ENCODE assay signal across 13 cellular contexts in the genomic region with DNA sequence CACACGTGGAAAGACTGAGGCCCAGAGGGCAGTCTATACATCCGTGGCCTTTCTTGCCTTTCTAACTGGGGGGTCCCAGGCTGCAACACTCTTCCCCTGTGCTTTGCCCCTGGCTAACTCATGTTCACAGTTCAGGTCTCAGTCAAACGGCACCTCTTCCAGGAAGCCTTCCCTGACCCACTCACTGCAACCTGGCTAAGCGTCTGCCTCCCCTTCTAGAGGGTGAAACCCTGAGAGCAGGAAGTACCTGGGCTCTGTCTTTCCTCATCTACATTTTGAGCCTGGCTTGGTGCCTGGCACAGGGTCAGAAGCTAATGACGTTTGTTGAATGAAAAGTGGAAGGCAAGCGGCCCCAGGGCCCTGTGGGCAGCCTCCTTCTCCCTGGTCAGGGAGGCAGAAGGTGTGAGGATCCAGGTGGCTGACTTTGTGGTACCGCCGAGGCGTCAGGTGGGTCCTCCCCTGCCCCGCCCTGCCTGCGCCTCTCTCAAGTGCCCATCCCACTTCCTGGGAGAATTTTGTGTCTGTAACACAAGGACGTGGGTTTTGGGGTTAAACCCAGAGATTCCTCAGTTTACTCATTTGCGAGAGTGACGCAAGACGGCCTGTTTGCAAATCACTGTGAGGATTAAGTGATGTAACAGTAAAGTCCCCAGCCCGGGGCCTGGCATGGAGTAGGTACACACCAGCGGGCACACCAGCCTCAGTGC. TPM values are rescaled to one million over a fixed set of nuclear protein-coding genes. Genes with fewer than 3 reads are reported as not detected.
DNase-seq lines count a peak whose midpoint lies in the region; ATAC-seq and TF ChIP-seq lines count a peak whose summit lies in the region.
"Had no signal": no experiment of that assay in that cellular context is flagged by ENCODE, and none has a peak within 500 bp of the region (broad histone marks: within the 10 kb centered on the region; RNA-seq: fewer than 3 reads in every experiment).

No MANE protein-coding gene starts in this region.

- H3K9me3 Mint-ChIP-seq in MCF 10A (ENCODE audit: unreplicated experiment) (no peaks in the 10 kb centered on the region), type B pancreatic cell (no peaks in the 10 kb centered on the region)
- no peaks in the 10 kb centered on the region for H3K9me3 Mint-ChIP-seq in activated CD8-positive, alpha-beta T cell treated with anti-CD3 and anti-CD28 coated beads, Interleukin-2, amount 10 ng/mL, durations not matched to agents 7 days and 5 days (ENCODE audit: insufficient read depth)
- H3K9me3 Mint-ChIP-seq: neural crest cell had no signal

- no peak for TF ChIP-seq POLR2A in breast epithelium (IDR thresholded peaks at IDR 0.05)

- DNase-seq in MCF 10A (ENCODE audit: unreplicated experiment): peak; percentile 58
- no peak for DNase-seq in breast epithelium (ENCODE audit: low spot score in 2 of 2)
- no peak for DNase-seq in activated CD8-positive, alpha-beta T cell treated with anti-CD3 and anti-CD28 coated beads, Interleukin-2, amount 10 ng/mL, durations not matched to agents 7 days and 5 days
- peak; percentile 66 for DNase-seq in left lobe of liver (ENCODE audit: low spot score)
- no peak for DNase-seq in type B pancreatic cell (ENCODE audit: extremely low spot score, unreplicated experiment)
- no peak for DNase-seq in SKM-1 treated with dmso at 0.1 percent for 144 hours (lab: John Stamatoyannopoulos, UW; ENCODE audit: unreplicated experiment)
- no peak for DNase-seq in NCI-H146 (lab: John Stamatoyannopoulos, UW)
- DNase-seq: SIG-M5; stimulated activated CD4-positive, alpha-beta T cell treated with anti-CD3 and anti-CD28 coated beads, Interleukin-12 subunit alpha, Interleukin-12 subunit beta, amount 100 ng/mL, for 4 hours had no signal

- no peaks in the 10 kb centered on the region for H3K36me3 ChIP-seq in breast epithelium

- CTCF ChIA-PET in MCF 10A (lab: Yijun Ruan, JAX): interaction anchor here (0.5 to 6.7 kb wide), 26 partner anchors 9 to 516 kb away, joined by 3 to 80 read pairs (median 4); a partner anchor contains a TSS
- CTCF ChIA-PET in activated CD8-positive, alpha-beta T cell treated with anti-CD3 and anti-CD28 coated beads, Interleukin-2, amount 10 ng/mL, durations not matched to agents 7 days and 5 days (lab: Charles Lee): interaction anchor here (0.6 to 4.0 kb wide), 19 partner anchors 8 to 1290 kb away, joined by 3 to 44 read pairs (median 6); a partner anchor contains a TSS

- peaks cover 0 to 13% of the 10 kb centered on the region in 2 donors for H3K4me1 ChIP-seq in breast epithelium

- H3K4me3 ChIP-seq in breast epithelium: no peak overlapping the region

- no peak for ATAC-seq in activated CD8-positive, alpha-beta T cell treated with anti-CD3 and anti-CD28 coated beads, Interleukin-2, amount 10 ng/mL, durations not matched to agents 7 days and 5 days
- ATAC-seq in left lobe of liver (no peak), HG03565 (IDR thresholded peaks at IDR 0.05; ENCODE audit: unreplicated experiment) (no peak)

- TF ChIP-seq CTCF in MCF 10A (IDR thresholded peaks at IDR 0.05; ENCODE audit: unreplicated experiment): no peak
- no peak for TF ChIP-seq CTCF in breast epithelium (IDR thresholded peaks at IDR 0.05)
- no peak for TF ChIP-seq CTCF in type B pancreatic cell (conservative IDR thresholded peaks at IDR 0.05)

- intact Hi-C loops in MCF 10A (cut with micrococcal nuclease) (loop anchor here (5.0 kb wide), 1 partner anchor 171 kb away; a partner anchor contains a TSS), breast epithelium (cut with DNase I; ENCODE audit: low total_unique reads) (loop anchor here (1.0 kb wide), 1 partner anchor 31 kb away; no protein-coding TSS in a partner anchor)

- BruUV-seq in MCF 10A (replicated peaks; lab: Mats Ljungman, UMichigan): no TSS peak

- H3K27ac Mint-ChIP-seq in MCF 10A (ENCODE audit: low read depth, unreplicated experiment) (no peak overlapping the region), type B pancreatic cell (peak overlapping the region; percentile 13)
- no peak overlapping the region for H3K27ac Mint-ChIP-seq in activated CD8-positive, alpha-beta T cell treated with anti-CD3 and anti-CD28 coated beads, Interleukin-2, amount 10 ng/mL, durations not matched to agents 7 days and 5 days

- no peaks in the 10 kb centered on the region for H3K9me3 ChIP-seq in breast epithelium

- H3K36me3 Mint-ChIP-seq in MCF 10A (ENCODE audit: insufficient read depth, unreplicated experiment) (peaks cover 11% of the 10 kb centered on the region), type B pancreatic cell (no peaks in the 10 kb centered on the region)
- no peaks in the 10 kb centered on the region for H3K36me3 Mint-ChIP-seq in activated CD8-positive, alpha-beta T cell treated with anti-CD3 and anti-CD28 coated beads, Interleukin-2, amount 10 ng/mL, durations not matched to agents 7 days and 5 days (ENCODE audit: low read depth)

- POLR2A ChIA-PET in MCF 10A (lab: Yijun Ruan, JAX): interaction anchor here (0.5 kb wide), 1 partner anchor 233 kb away, joined by 3 read pairs; no protein-coding TSS in a partner anchor
- POLR2A ChIA-PET in activated CD8-positive, alpha-beta T cell treated with anti-CD3 and anti-CD28 coated beads, Interleukin-2, amount 10 ng/mL, durations not matched to agents 7 days and 5 days (lab: Charles Lee): interaction anchor here (1.2 kb wide), 1 partner anchor 128 kb away, joined by 4 read pairs; a partner anchor contains a TSS

- no peak overlapping the region for H3K4me3 Mint-ChIP-seq in MCF 10A (ENCODE audit: unreplicated experiment)
- peak overlapping the region; percentile 60 for H3K4me3 Mint-ChIP-seq in activated CD8-positive, alpha-beta T cell treated with anti-CD3 and anti-CD28 coated beads, Interleukin-2, amount 10 ng/mL, durations not matched to agents 7 days and 5 days
- H3K4me3 Mint-ChIP-seq in type B pancreatic cell: peak overlapping the region; percentile 73

- no peaks in the 10 kb centered on the region for H3K27me3 ChIP-seq in breast epithelium

- no peak overlapping the region for H3K27ac ChIP-seq in breast epithelium

- H3K4me1 Mint-ChIP-seq in MCF 10A (ENCODE audit: insufficient read depth, unreplicated experiment): peaks cover 21% of the 10 kb centered on the region
- H3K4me1 Mint-ChIP-seq in activated CD8-positive, alpha-beta T cell treated with anti-CD3 and anti-CD28 coated beads, Interleukin-2, amount 10 ng/mL, durations not matched to agents 7 days and 5 days (ENCODE audit: low read depth): peaks cover 20% of the 10 kb centered on the region
- peaks cover 18% of the 10 kb centered on the region for H3K4me1 Mint-ChIP-seq in type B pancreatic cell (ENCODE audit: unreplicated experiment)

- no peaks in the 10 kb centered on the region for H3K27me3 Mint-ChIP-seq in MCF 10A (ENCODE audit: insufficient read depth, unreplicated experiment)
- peaks cover 2% of the 10 kb centered on the region for H3K27me3 Mint-ChIP-seq in activated CD8-positive, alpha-beta T cell treated with anti-CD3 and anti-CD28 coated beads, Interleukin-2, amount 10 ng/mL, durations not matched to agents 7 days and 5 days (ENCODE audit: low read depth)
- no peaks in the 10 kb centered on the region for H3K27me3 Mint-ChIP-seq in type B pancreatic cell

RNA-seq across cellular contexts. Expression of a gene that starts 32.1 kb away (rescaled TPM):
- total RNA-seq in MCF 10A (2022): not detected in 2 replicates
- total RNA-seq in breast epithelium: 1 to 10 TPM in 2 of 3 donors, under 1 TPM in 1; 0.44 to 9.2 (median 5.6) TPM
- total RNA-seq in activated CD8-positive, alpha-beta T cell treated with anti-CD3 and anti-CD28 coated beads, Interleukin-2, amount 10 ng/mL, durations not matched to agents 7 days and 5 days: not detected
- total RNA-seq in left lobe of liver: 33.0 TPM
- total RNA-seq in type B pancreatic cell (ENCODE audit: low replicate concordance): not detected in 2 replicates
- total RNA-seq: H7, NCI-H460, neural crest cell had no signal

RNA-seq across cellular contexts. Expression of a gene that starts 58.9 kb away (rescaled TPM):
- total RNA-seq in MCF 10A (2022) (3.4 and 3.9 TPM in 2 replicates), breast epithelium (10 to 100 TPM; 10.2 to 22.2 (median 13.4) TPM), left lobe of liver (56.2 TPM), type B pancreatic cell (ENCODE audit: low replicate concordance) (15.7 and 25.4 TPM in 2 replicates)
- 1 to 10 TPM; 4.0 to 4.4 TPM for total RNA-seq in activated CD8-positive, alpha-beta T cell treated with anti-CD3 and anti-CD28 coated beads, Interleukin-2, amount 10 ng/mL, durations not matched to agents 7 days and 5 days

Comparison
In these comparisons a context has a peak if more than half of its experiments do, and no peak if none do; other contexts are left out.
1. DNase-seq: peak in MCF 10A (single experiment) and left lobe of liver (single experiment); none in breast epithelium (0 of 2), activated CD8-positive, alpha-beta T cell treated with anti-CD3 and anti-CD28 coated beads, Interleukin-2, amount 10 ng/mL, durations not matched to agents 7 days and 5 days (single experiment), type B pancreatic cell (single experiment), SKM-1 treated with dmso at 0.1 percent for 144 hours (single experiment) and NCI-H146 (single experiment).